Comparison of ENCODE assay signal across 8 cellular contexts in genomic region chr17:28841901-28842281, GRCh38. TPM values are rescaled to one million over a fixed set of nuclear protein-coding genes. Genes with fewer than 3 reads are reported as not detected.
DNase-seq lines count a peak whose midpoint lies in the region; ATAC-seq, FAIRE-seq and TF ChIP-seq lines count a peak whose summit lies in the region.

No MANE protein-coding gene starts in this region.

- no peaks in the 10 kb centered on the region for H3K27me3 Mint-ChIP-seq in activated CD8-positive, alpha-beta T cell treated with anti-CD3 and anti-CD28 coated beads for 36 hours

- intact Hi-C loops in left ventricle myocardium inferior (cut with micrococcal nuclease) (no loop called here), cardiac septum (cut with DNase I) (loop anchor here (5.0 kb wide), 2 partner anchors 55 to 80 kb away; partner anchors contain the start of gene FLOT2)
- intact Hi-C loops in activated CD8-positive, alpha-beta T cell treated with anti-CD3 and anti-CD28 coated beads for 36 hours (cut with micrococcal nuclease) = no loop called here

- no peaks in the 10 kb centered on the region for H3K36me3 ChIP-seq in left ventricle myocardium inferior
- H3K36me3 ChIP-seq in iPS-18a (ENCODE audit: control insufficient read depth, low read depth, low read length) = no peaks in the 10 kb centered on the region
- no peaks in the 10 kb centered on the region for H3K36me3 ChIP-seq in stomach smooth muscle (ENCODE audit: control insufficient read depth in 2 of 2, insufficient read depth in 2 of 2, low read length in 2 of 2)

- POLR2A ChIA-PET in activated CD8-positive, alpha-beta T cell treated with anti-CD3 and anti-CD28 coated beads for 36 hours (lab: Charles Lee) = interaction anchor here (0.8 to 1.7 kb wide), 12 partner anchors 18 to 139 kb away, joined by 3 to 5 read pairs (median 3); partner anchors contain the start of gene TLCD1

- DNase-seq in left ventricle myocardium inferior (no peak), cardiac septum (ENCODE audit: low spot score) (no peak), NCI-H2171 treated with DMSO at 0.1 percent for 48 hours (lab: John Stamatoyannopoulos, UW) (no peak), H54 (ENCODE audit: insufficient read length, low spot score) (no peak)
- no peak for DNase-seq in activated CD8-positive, alpha-beta T cell treated with anti-CD3 and anti-CD28 coated beads for 36 hours

- H3K27ac Mint-ChIP-seq in activated CD8-positive, alpha-beta T cell treated with anti-CD3 and anti-CD28 coated beads for 36 hours = peak overlapping the region; percentile 92

- H3K9ac ChIP-seq in iPS-18a (ENCODE audit: low read length) (peak overlapping the region; percentile 89), stomach smooth muscle (ENCODE audit: low read length in 2 of 2) (peak overlapping the region; percentile 83 to 86)

- ATAC-seq in activated CD8-positive, alpha-beta T cell treated with anti-CD3 and anti-CD28 coated beads for 36 hours = peak; percentile 11
- ATAC-seq in HG02884 (IDR thresholded peaks at IDR 0.05; ENCODE audit: unreplicated experiment) = no peak

- CTCF ChIA-PET in activated CD8-positive, alpha-beta T cell treated with anti-CD3 and anti-CD28 coated beads for 36 hours (lab: Charles Lee) = interaction anchor here (0.6 to 6.7 kb wide), 19 partner anchors 8 to 453 kb away, joined by 3 to 58 read pairs (median 4); partner anchors contain the start of genes DHRS13 and TLCD1

- H3K4me3 ChIP-seq in left ventricle myocardium inferior = peak overlapping the region; percentile 86
- peak overlapping the region; percentile 93 for H3K4me3 ChIP-seq in iPS-18a (ENCODE audit: low read length)
- H3K4me3 ChIP-seq in stomach smooth muscle (ENCODE audit: low read length in 2 of 2) = peak overlapping the region; percentile 93 to 95

- H3K4me1 ChIP-seq in left ventricle myocardium inferior (peaks cover 24% of the 10 kb centered on the region), iPS-18a (ENCODE audit: control insufficient read depth, low read depth, low read length) (peaks cover 10% of the 10 kb centered on the region), stomach smooth muscle (ENCODE audit: control insufficient read depth, insufficient read depth, low read length) (peaks cover 15% of the 10 kb centered on the region)

- H3K27me3 ChIP-seq in left ventricle myocardium inferior (ENCODE audit: low read depth) (no peaks in the 10 kb centered on the region), iPS-18a (ENCODE audit: control insufficient read depth, insufficient read depth, low read length) (no peaks in the 10 kb centered on the region), stomach smooth muscle (ENCODE audit: control insufficient read depth in 1 of 2, insufficient read depth in 2 of 2, low read length in 2 of 2) (no peaks in the 10 kb centered on the region)

- no peaks in the 10 kb centered on the region for H3K9me3 ChIP-seq in left ventricle myocardium inferior (replicated peaks)
- H3K9me3 ChIP-seq in iPS-18a (ENCODE audit: control insufficient read depth, low read depth, low read length) = no peaks in the 10 kb centered on the region
- H3K9me3 ChIP-seq in stomach smooth muscle (ENCODE audit: control insufficient read depth in 2 of 2, low read length in 2 of 2) = no peaks in the 10 kb centered on the region

- H3K36me3 Mint-ChIP-seq in activated CD8-positive, alpha-beta T cell treated with anti-CD3 and anti-CD28 coated beads for 36 hours (ENCODE audit: low read depth) = peaks cover 4% of the 10 kb centered on the region

- no peak for TF ChIP-seq CTCF in left ventricle myocardium inferior (IDR thresholded peaks at IDR 0.05; ENCODE audit: borderline replicate concordance)
- TF ChIP-seq CTCF in activated CD8-positive, alpha-beta T cell treated with anti-CD3 and anti-CD28 coated beads for 36 hours (IDR thresholded peaks at IDR 0.05) = no peak

- no peaks in the 10 kb centered on the region for H3K9me3 Mint-ChIP-seq in activated CD8-positive, alpha-beta T cell treated with anti-CD3 and anti-CD28 coated beads for 36 hours

- H3K27ac ChIP-seq in left ventricle myocardium inferior (replicated peaks) (peak overlapping the region; percentile 90), iPS-18a (ENCODE audit: low read length) (peak overlapping the region; percentile 71), stomach smooth muscle (ENCODE audit: low read length) (peak overlapping the region; percentile 53)

- peak overlapping the region; percentile 86 for H3K4me3 Mint-ChIP-seq in activated CD8-positive, alpha-beta T cell treated with anti-CD3 and anti-CD28 coated beads for 36 hours

- peaks cover 21% of the 10 kb centered on the region for H3K4me1 Mint-ChIP-seq in activated CD8-positive, alpha-beta T cell treated with anti-CD3 and anti-CD28 coated beads for 36 hours (ENCODE audit: low read depth)

- no peak for TF ChIP-seq POLR2A in H54 (IDR thresholded peaks at IDR 0.05; ENCODE audit: low read depth, low read length)

- no peak for FAIRE-seq in H54 (lab: Jason Lieb, UNC)

RNA-seq across cellular contexts. Expression of gene FAM222B, which starts 0.7 kb away (rescaled TPM):
- total RNA-seq in left ventricle myocardium inferior = 17.5 TPM
- 18.6 TPM for total RNA-seq in cardiac septum
- total RNA-seq in activated CD8-positive, alpha-beta T cell treated with anti-CD3 and anti-CD28 coated beads for 36 hours = 10 to 100 TPM; 14.7 to 15.2 TPM

RNA-seq across cellular contexts. Expression of gene ERAL1, which starts 12.9 kb away (rescaled TPM):
- total RNA-seq in left ventricle myocardium inferior (35.4 TPM), cardiac septum (31.3 TPM)
- 10 to 100 TPM; 58.2 to 60.0 TPM for total RNA-seq in activated CD8-positive, alpha-beta T cell treated with anti-CD3 and anti-CD28 coated beads for 36 hours

RNA-seq across cellular contexts. Expression of gene FLOT2, which starts 55.6 kb away (rescaled TPM):
- total RNA-seq in left ventricle myocardium inferior = 84.2 TPM
- 80.4 TPM for total RNA-seq in cardiac septum
- total RNA-seq in activated CD8-positive, alpha-beta T cell treated with anti-CD3 and anti-CD28 coated beads for 36 hours = 10 to 100 TPM; 59.7 to 60.1 TPM
